Comparison of ENCODE assay signal across 9 cellular contexts in the genomic region with DNA sequence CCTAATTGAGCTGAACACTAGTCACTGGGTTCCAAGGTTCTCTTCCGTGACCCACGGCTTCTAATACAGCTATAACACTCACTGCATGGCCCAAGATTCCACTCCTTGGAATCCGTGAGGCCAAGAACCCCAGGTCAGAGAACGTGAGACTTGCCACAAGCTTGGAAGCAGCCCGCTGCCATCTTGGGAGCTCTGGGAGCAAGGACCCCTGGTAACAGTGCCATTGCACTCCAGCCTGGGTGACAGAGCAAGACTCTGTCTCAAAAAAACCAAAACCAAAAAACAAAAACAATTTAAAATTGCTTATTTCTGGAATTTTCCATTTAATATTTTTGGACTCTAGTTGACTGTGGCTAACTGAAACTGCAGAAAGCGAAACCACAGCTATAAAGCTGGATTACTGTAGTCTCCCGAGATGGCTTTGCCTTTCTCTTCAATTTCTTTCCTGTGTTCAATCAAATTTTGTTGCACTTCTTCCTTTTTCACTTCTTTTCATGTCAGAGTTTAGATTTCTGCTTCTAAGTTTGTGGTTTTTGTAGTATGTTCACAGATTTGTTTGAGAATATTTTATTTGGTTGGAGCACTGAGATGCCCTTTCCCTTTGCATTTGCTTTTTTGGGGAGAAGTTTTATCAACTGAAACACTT. TPM values are rescaled to one million over a fixed set of nuclear protein-coding genes. Genes with fewer than 3 reads are reported as not detected.
DNase-seq lines count a peak whose midpoint lies in the region; ATAC-seq and TF ChIP-seq lines count a peak whose summit lies in the region.
"Had no signal": no experiment of that assay in that cellular context is flagged by ENCODE, and none has a peak within 500 bp of the region (broad histone marks: within the 10 kb centered on the region; RNA-seq: fewer than 3 reads in every experiment).

No MANE protein-coding gene starts in this region.

- no peak for TF ChIP-seq CTCF in WTC11 (IDR thresholded peaks at IDR 0.05)
- no peak for TF ChIP-seq CTCF in osteocyte (IDR thresholded peaks at IDR 0.05)

- H3K27ac ChIP-seq in CD8-positive, alpha-beta memory T cell (ENCODE audit: low read depth, low read length), result peak overlapping the region; percentile 38

- peak in 2 of 5 donors; percentile 10 to 41 for DNase-seq in CD8-positive, alpha-beta memory T cell
- no peak for DNase-seq in WTC11 (ENCODE audit: low spot score)
- DNase-seq in osteocyte (ENCODE audit: extremely low spot score, unreplicated experiment), result no peak
- no peak for DNase-seq in NCI-H1930 (lab: John Stamatoyannopoulos, UW)
- no peak for DNase-seq in NCI-H345 (lab: John Stamatoyannopoulos, UW)
- no peak for DNase-seq in stimulated activated CD4-positive, alpha-beta T cell treated with anti-CD3 and anti-CD28 coated beads, Interleukin-15, amount 100 ng/mL, for 24 hours
- DNase-seq: Caco-2 had no signal

- no peaks in the 10 kb centered on the region for H3K9me3 ChIP-seq in CD8-positive, alpha-beta memory T cell (ENCODE audit: low read length)

- H3K4me3 Mint-ChIP-seq in CD8-positive, alpha-beta memory T cell, result no peak overlapping the region
- H3K4me3 Mint-ChIP-seq in WTC11 (no peak overlapping the region), osteocyte (ENCODE audit: unreplicated experiment) (no peak overlapping the region)

- H3K27me3 Mint-ChIP-seq in CD8-positive, alpha-beta memory T cell, result no peaks in the 10 kb centered on the region
- H3K27me3 Mint-ChIP-seq in WTC11 (ENCODE audit: low read depth) (no peaks in the 10 kb centered on the region), osteocyte (ENCODE audit: unreplicated experiment) (no peaks in the 10 kb centered on the region)

- CTCF ChIA-PET in CD8-positive, alpha-beta memory T cell (lab: Charles Lee), result interaction anchor here (1.0 to 4.2 kb wide), 3 partner anchors 9 to 44 kb away, joined by 3 to 23 read pairs (median 6); a partner anchor contains a TSS
- CTCF ChIA-PET in WTC11 (lab: Charles Lee), result interaction anchor here (1.4 kb wide), 1 partner anchor 9 kb away, joined by 3 read pairs; no protein-coding TSS in a partner anchor

- no peaks in the 10 kb centered on the region for H3K27me3 ChIP-seq in CD8-positive, alpha-beta memory T cell (ENCODE audit: insufficient read depth, low read length, poor library complexity, severe bottlenecking)

- POLR2A ChIA-PET in CD8-positive, alpha-beta memory T cell (lab: Charles Lee), result interaction anchor here (1.2 to 4.2 kb wide), 2 partner anchors 41 to 44 kb away, joined by 4 to 40 read pairs; a partner anchor contains a TSS
- POLR2A ChIA-PET in WTC11 (lab: Charles Lee), result interaction anchor here (0.8 kb wide), 1 partner anchor 9 kb away, joined by 3 read pairs; no protein-coding TSS in a partner anchor

- peak overlapping the region; percentile 64 for H3K4me3 ChIP-seq in CD8-positive, alpha-beta memory T cell (ENCODE audit: low read length)

- H3K9me3 Mint-ChIP-seq in CD8-positive, alpha-beta memory T cell, result peaks cover 0 to 3% (median 0%) of the 10 kb centered on the region in 5 donors
- H3K9me3 Mint-ChIP-seq in WTC11, result peaks cover 6% of the 10 kb centered on the region; the same call in 1 of the 2 replicates
- H3K9me3 Mint-ChIP-seq in osteocyte (ENCODE audit: unreplicated experiment), result no peaks in the 10 kb centered on the region

- H3K36me3 ChIP-seq in CD8-positive, alpha-beta memory T cell (ENCODE audit: insufficient read depth, low read length), result no peaks in the 10 kb centered on the region

- peak overlapping the region in 1 of 8 donors; percentile 56 for H3K27ac Mint-ChIP-seq in CD8-positive, alpha-beta memory T cell
- H3K27ac Mint-ChIP-seq in WTC11 (peak overlapping the region; percentile 64; the same call in 1 of the 2 replicates), osteocyte (ENCODE audit: unreplicated experiment) (peak overlapping the region; percentile 51)

- peak; percentile 8 for ATAC-seq in HG03378 (IDR thresholded peaks at IDR 0.05; ENCODE audit: unreplicated experiment)
- ATAC-seq in WTC11, result no peak
- no peak for ATAC-seq in GM21529 (IDR thresholded peaks at IDR 0.05; ENCODE audit: unreplicated experiment)

- peaks cover 0 to 3% (median 2%) of the 10 kb centered on the region in 3 donors for H3K36me3 Mint-ChIP-seq in CD8-positive, alpha-beta memory T cell
- H3K36me3 Mint-ChIP-seq in WTC11 (peaks cover 4% of the 10 kb centered on the region; the same call in 1 of the 2 replicates), osteocyte (ENCODE audit: unreplicated experiment) (peaks cover 5% of the 10 kb centered on the region)

- peaks cover 30% of the 10 kb centered on the region for H3K4me1 ChIP-seq in CD8-positive, alpha-beta memory T cell (ENCODE audit: insufficient read depth, low read length)

- peaks cover 5 to 25% (median 15%) of the 10 kb centered on the region in 3 donors for H3K4me1 Mint-ChIP-seq in CD8-positive, alpha-beta memory T cell
- H3K4me1 Mint-ChIP-seq in WTC11 (peaks cover 10% of the 10 kb centered on the region), osteocyte (ENCODE audit: unreplicated experiment) (peaks cover 2% of the 10 kb centered on the region)

TF ChIP-seq in WTC11, 78 proteins besides CTCF, POLR2A, EP300 and RAD21:
- TF ChIP-seq ZNF263 (CRISPR knock-in tag; IDR thresholded peaks at IDR 0.05; ENCODE audit: low read depth) (no peak), ESRRA (CRISPR knock-in tag; IDR thresholded peaks at IDR 0.05; ENCODE audit: borderline replicate concordance) (no peak), GTF2I (CRISPR knock-in tag; conservative IDR thresholded peaks at IDR 0.05) (no peak), SMAD3 (CRISPR knock-in tag; IDR thresholded peaks at IDR 0.05; ENCODE audit: borderline replicate concordance) (no peak), PRRX2 (CRISPR knock-in tag; IDR thresholded peaks at IDR 0.05) (no peak), NFE2L1 (CRISPR knock-in tag; IDR thresholded peaks at IDR 0.05) (no peak), CREB1 (CRISPR knock-in tag; IDR thresholded peaks at IDR 0.05) (no peak)
- TF ChIP-seq, protein P1, sequence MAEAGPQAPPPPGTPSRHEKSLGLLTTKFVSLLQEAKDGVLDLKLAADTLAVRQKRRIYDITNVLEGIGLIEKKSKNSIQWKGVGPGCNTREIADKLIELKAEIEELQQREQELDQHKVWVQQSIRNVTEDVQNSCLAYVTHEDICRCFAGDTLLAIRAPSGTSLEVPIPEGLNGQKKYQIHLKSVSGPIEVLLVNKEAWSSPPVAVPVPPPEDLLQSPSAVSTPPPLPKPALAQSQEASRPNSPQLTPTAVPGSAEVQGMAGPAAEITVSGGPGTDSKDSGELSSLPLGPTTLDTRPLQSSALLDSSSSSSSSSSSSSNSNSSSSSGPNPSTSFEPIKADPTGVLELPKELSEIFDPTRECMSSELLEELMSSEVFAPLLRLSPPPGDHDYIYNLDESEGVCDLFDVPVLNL (CRISPR knock-in tag; IDR thresholded peaks at IDR 0.05; ENCODE audit: borderline replicate concordance, low read depth), result no peak
- TF ChIP-seq, protein P2, sequence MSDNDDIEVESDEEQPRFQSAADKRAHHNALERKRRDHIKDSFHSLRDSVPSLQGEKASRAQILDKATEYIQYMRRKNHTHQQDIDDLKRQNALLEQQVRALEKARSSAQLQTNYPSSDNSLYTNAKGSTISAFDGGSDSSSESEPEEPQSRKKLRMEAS (CRISPR knock-in tag; IDR thresholded peaks at IDR 0.05), result no peak

RNA-seq across cellular contexts. Expression of a gene that starts 44.7 kb away (rescaled TPM):
- total RNA-seq in CD8-positive, alpha-beta memory T cell, result 10 to 100 TPM; 51.8 to 53.8 TPM
- polyA plus RNA-seq in CD8-positive, alpha-beta memory T cell, result 7.6 TPM
- total RNA-seq in WTC11 (2021) (16.1 to 20.0 TPM (median 17.2 TPM) in 3 replicates), osteocyte (21.0 and 21.1 TPM in 2 replicates)
